ENCODE assay signal across 10 cellular contexts in the genomic region with DNA sequence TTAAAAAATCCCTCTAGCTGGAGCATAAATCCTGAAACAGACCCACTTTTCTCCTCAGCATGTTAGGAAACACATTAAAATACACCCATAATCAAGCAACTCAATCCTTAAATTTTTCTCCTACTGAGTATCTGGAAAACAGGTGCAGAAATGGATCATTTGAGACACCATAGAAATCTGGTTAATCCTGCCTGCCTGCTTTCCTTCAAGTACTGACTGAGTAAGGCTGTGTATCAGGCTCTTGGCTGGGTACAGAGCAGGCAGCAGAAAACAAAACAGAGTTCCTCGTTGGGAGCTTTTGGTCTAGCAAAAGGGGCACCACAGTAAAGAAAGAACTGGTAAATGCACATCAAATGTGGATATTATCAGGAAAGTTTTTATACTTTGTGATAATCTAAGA. TPM values are rescaled to one million over a fixed set of nuclear protein-coding genes. Genes with fewer than 3 reads are reported as not detected.
A peak's percentile ranks its signal among the peaks of the same experiment; 100 is the strongest.
DNase-seq lines count a peak whose midpoint lies in the region; TF ChIP-seq lines count a peak whose summit lies in the region.
"Had no signal": no experiment of that assay in that cellular context is flagged by ENCODE, and none has a peak within 500 bp of the region (broad histone marks: within the 10 kb centered on the region; RNA-seq: fewer than 3 reads in every experiment).

No MANE protein-coding gene starts in this region.

- TF ChIP-seq CTCF in AG09309 (IDR thresholded peaks at IDR 0.05; ENCODE audit: control insufficient read depth, insufficient read depth, low read depth, low read length, missing control alignments) (no peak), chondrocyte (IDR thresholded peaks at IDR 0.05) (no peak), transverse colon (IDR thresholded peaks at IDR 0.05) (no peak)

- no peak for TF ChIP-seq EP300 in transverse colon (IDR thresholded peaks at IDR 0.05; ENCODE audit: low read depth)

- no peaks in the 10 kb centered on the region for H3K27me3 Mint-ChIP-seq in IgD-negative memory B cell
- H3K27me3 Mint-ChIP-seq in chondrocyte (ENCODE audit: low read depth) = no peaks in the 10 kb centered on the region

- no peak for TF ChIP-seq POLR2A in transverse colon (IDR thresholded peaks at IDR 0.05)

- H3K27ac Mint-ChIP-seq in IgD-negative memory B cell (peak overlapping the region in 2 of 3 donors; percentile 76 to 88), chondrocyte (ENCODE audit: unreplicated experiment) (no peak overlapping the region)

- H3K4me3 Mint-ChIP-seq in IgD-negative memory B cell (peak overlapping the region in 1 of 4 donors; percentile 76), chondrocyte (ENCODE audit: unreplicated experiment) (peak overlapping the region; percentile 87)

- peaks cover 4% of the 10 kb centered on the region for H3K36me3 Mint-ChIP-seq in IgD-negative memory B cell
- no peaks in the 10 kb centered on the region for H3K36me3 Mint-ChIP-seq in chondrocyte (ENCODE audit: low read depth)

- H3K27ac ChIP-seq in muscle layer of duodenum (ENCODE audit: low read length) (no peak overlapping the region), transverse colon (no peak overlapping the region)

- DNase-seq in AG09309 (ENCODE audit: low read depth) (no peak), chondrocyte (ENCODE audit: low spot score) (no peak), transverse colon (no peak), NCI-H1048 (lab: John Stamatoyannopoulos, UW) (no peak)
- no peak for DNase-seq in stimulated activated CD4-positive, alpha-beta T cell treated with anti-CD3 and anti-CD28 coated beads, Interleukin-4, amount 100 ng/mL, for 1 hour
- no peak for DNase-seq in stimulated activated CD4-positive, alpha-beta T cell treated with anti-CD3 and anti-CD28 coated beads, Interleukin-1b, Interleukin-23, amount 100 ng/mL, for 48 hours
- DNase-seq: activated CD8-positive, alpha-beta memory T cell treated with anti-CD3 and anti-CD28 coated beads, Interleukin-2, amount 50 U/mL, for 48 hours; DMS 273 treated with DMSO at 0.1 percent for 48 hours had no signal

- in situ Hi-C loops in transverse colon (cut with MboI; ENCODE audit: low pct_ligation_motif_present in 1 of 4, low pct_unique_long_range_greater_than_20kb in 1 of 4, low sequenced_read_pairs in 3 of 4) = no loop called here

- H3K27me3 ChIP-seq in muscle layer of duodenum (ENCODE audit: low read depth, low read length) (no peaks in the 10 kb centered on the region), transverse colon (no peaks in the 10 kb centered on the region)

- H3K4me3 ChIP-seq in AG09309 (ENCODE audit: control insufficient read depth, low read depth, low read length) = peak overlapping the region; percentile 78
- peak overlapping the region; percentile 68 to 74 for H3K4me3 ChIP-seq in muscle layer of duodenum (ENCODE audit: low read depth in 1 of 2, low read length in 2 of 2)
- peak overlapping the region in 1 of 4 donors; percentile 71 for H3K4me3 ChIP-seq in transverse colon

- H3K4me1 ChIP-seq in muscle layer of duodenum (ENCODE audit: control insufficient read depth in 1 of 2, insufficient read depth in 2 of 2, low read length in 2 of 2) (peaks cover 0 to 22% of the 10 kb centered on the region in 2 donors), transverse colon (peaks cover 0 to 14% (median 10%) of the 10 kb centered on the region in 4 donors)

- H3K36me3 ChIP-seq in muscle layer of duodenum (ENCODE audit: control insufficient read depth in 1 of 2, insufficient read depth in 2 of 2, low read length in 2 of 2) = no peaks in the 10 kb centered on the region
- H3K36me3 ChIP-seq in transverse colon = no peaks in the 10 kb centered on the region

- intact Hi-C loops in transverse colon (cut with DNase I; ENCODE audit: low total_unique reads) = no loop called here

- H3K9me3 ChIP-seq in muscle layer of duodenum (ENCODE audit: control insufficient read depth in 1 of 2, low read length in 2 of 2) (no peaks in the 10 kb centered on the region), transverse colon (no peaks in the 10 kb centered on the region)

- 11 to 64% methylated on average over 1 of the region's 1 CpG for WGBS in transverse colon (ENCODE audit: low coverage in 1 of 2), 2 donors

- H3K9me3 Mint-ChIP-seq in IgD-negative memory B cell = no peaks in the 10 kb centered on the region
- H3K9me3 Mint-ChIP-seq in chondrocyte (ENCODE audit: low read depth) = no peaks in the 10 kb centered on the region

- H3K4me1 Mint-ChIP-seq in IgD-negative memory B cell (peaks cover 17 to 37% (median 18%) of the 10 kb centered on the region in 3 donors), chondrocyte (ENCODE audit: low read depth) (peaks cover 52% of the 10 kb centered on the region)

RNA-seq across cellular contexts. Expression of a gene that starts 1.9 kb away (rescaled TPM):
- 0.09 TPM for polyA plus RNA-seq in IgD-negative memory B cell
- 2.5 to 8.5 TPM (median 2.7 TPM) in 3 replicates for total RNA-seq in chondrocyte
- total RNA-seq in transverse colon = 1 to 10 TPM; 1.5 to 5.0 (median 1.9) TPM
